ENCODE assay signal across 17 cellular contexts in the genomic region with DNA sequence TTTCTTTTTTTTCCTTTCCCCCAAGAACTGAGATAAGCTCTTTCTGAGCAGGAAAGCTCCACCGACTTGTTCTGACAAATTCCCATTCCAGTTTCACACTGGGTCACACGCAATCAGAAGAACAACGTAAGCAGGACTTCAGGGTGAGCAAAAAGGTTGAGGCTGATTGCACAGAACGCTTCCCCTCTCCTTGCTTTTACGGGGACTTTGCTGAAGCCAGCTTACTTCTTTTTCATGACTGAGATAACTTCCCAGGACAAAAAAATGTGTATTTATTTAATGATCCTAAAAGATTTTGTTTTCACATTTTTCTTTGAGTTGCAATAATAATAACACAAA.
DNase-seq lines count a peak whose midpoint lies in the region; ATAC-seq and TF ChIP-seq lines count a peak whose summit lies in the region.
"Had no signal": no experiment of that assay in that cellular context is flagged by ENCODE, and none has a peak within 500 bp of the region (broad histone marks: within the 10 kb centered on the region; RNA-seq: fewer than 3 reads in every experiment).

No MANE protein-coding gene starts in this region.

- no peaks in the 10 kb centered on the region for H3K79me2 ChIP-seq in neural cell (replicated peaks; ENCODE audit: insufficient read depth, low read length)

- DNase-seq in AG09319 (ENCODE audit: extremely low read depth, low read depth): peak; percentile 24
- peak; percentile 39 for DNase-seq in SW480 (ENCODE audit: low spot score)
- peak; percentile 11 for DNase-seq in fibroblast of gingiva (ENCODE audit: low read depth)
- no peak for DNase-seq in T-helper 9 cell
- no peak for DNase-seq in SIG-M5 (lab: John Stamatoyannopoulos, UW)
- no peak for DNase-seq in stimulated activated CD4-positive, alpha-beta T cell treated with anti-CD3 and anti-CD28 coated beads, Interleukin-4, amount 100 ng/mL, for 24 hours
- DNase-seq: activated CD4-positive, CD25-positive, alpha-beta regulatory T cell treated with anti-CD3 and anti-CD28 coated beads, Interleukin-2, amount 50 U/mL, for 72 hours; activated T-cell treated with anti-CD3 and anti-CD28 coated beads, Interleukin-2, amount 50 U/mL, for 24 hours; DMS79; lower lobe of right lung had no signal

- ATAC-seq in HG02588 (IDR thresholded peaks at IDR 0.05; ENCODE audit: unreplicated experiment): no peak
- ATAC-seq: gastroesophageal sphincter, lower lobe of right lung had no signal

- peak overlapping the region; percentile 42 for H3K9ac ChIP-seq in neural cell (ENCODE audit: low read length)

- H3K27ac ChIP-seq in neural cell (ENCODE audit: low read length): peak overlapping the region; percentile 82
- H3K27ac ChIP-seq: gastroesophageal sphincter, lower lobe of right lung, right atrium auricular region, SK-N-MC had no signal

- no peak for TF ChIP-seq CTCF in AG09319 (IDR thresholded peaks at IDR 0.05; ENCODE audit: low read depth, low read length)
- no peak for TF ChIP-seq CTCF in neural cell (IDR thresholded peaks at IDR 0.05; ENCODE audit: poor library complexity, severe bottlenecking)

- TF ChIP-seq EP300 in neural cell (conservative IDR thresholded peaks at IDR 0.05; ENCODE audit: poor library complexity, severe bottlenecking): no peak

- H3K9me3 ChIP-seq in neural cell (ENCODE audit: low read length): no peaks in the 10 kb centered on the region
- H3K9me3 ChIP-seq: gastroesophageal sphincter, lower lobe of right lung, right atrium auricular region, tibial nerve had no signal

- no peaks in the 10 kb centered on the region for H4K20me1 ChIP-seq in neural cell (ENCODE audit: insufficient read depth)

- no peaks in the 10 kb centered on the region for H3K36me3 ChIP-seq in neural cell (ENCODE audit: insufficient read depth, low read length)
- H3K36me3 ChIP-seq: gastroesophageal sphincter, lower lobe of right lung, right atrium auricular region, tibial nerve had no signal

- H2AFZ ChIP-seq in neural cell (ENCODE audit: low read depth, low read length): no peak overlapping the region

- no peak for TF ChIP-seq RAD21 in neural cell (conservative IDR thresholded peaks at IDR 0.05)

- H3K4me2 ChIP-seq in neural cell (ENCODE audit: low read length): peak overlapping the region; percentile 43

- H3K27me3 ChIP-seq in neural cell (ENCODE audit: insufficient read depth, low read depth, low read length): no peaks in the 10 kb centered on the region
- H3K27me3 ChIP-seq: gastroesophageal sphincter, right atrium auricular region, tibial nerve had no signal

- H3K9me2 ChIP-seq in neural cell (ENCODE audit: insufficient read depth, low read length): no peaks in the 10 kb centered on the region

- H3K4me3 ChIP-seq in neural cell (ENCODE audit: low read length): peak overlapping the region; percentile 39
- H3K4me3 ChIP-seq: gastroesophageal sphincter, GM12878, lower lobe of right lung, right atrium auricular region had no signal

- no peaks in the 10 kb centered on the region for H3F3A ChIP-seq in neural cell (ENCODE audit: insufficient read depth, low read length, poor library complexity, severe bottlenecking)

TF ChIP-seq in neural cell, 6 proteins besides CTCF, POLR2A, EP300 and RAD21:
- TF ChIP-seq MXI1 (conservative IDR thresholded peaks at IDR 0.05; ENCODE audit: poor library complexity, severe bottlenecking): no peak
- TF ChIP-seq EZH2 (IDR thresholded peaks at IDR 0.05; ENCODE audit: borderline replicate concordance, insufficient read depth, low read length, poor library complexity, severe bottlenecking): no peak
- TF ChIP-seq, protein P1, sequence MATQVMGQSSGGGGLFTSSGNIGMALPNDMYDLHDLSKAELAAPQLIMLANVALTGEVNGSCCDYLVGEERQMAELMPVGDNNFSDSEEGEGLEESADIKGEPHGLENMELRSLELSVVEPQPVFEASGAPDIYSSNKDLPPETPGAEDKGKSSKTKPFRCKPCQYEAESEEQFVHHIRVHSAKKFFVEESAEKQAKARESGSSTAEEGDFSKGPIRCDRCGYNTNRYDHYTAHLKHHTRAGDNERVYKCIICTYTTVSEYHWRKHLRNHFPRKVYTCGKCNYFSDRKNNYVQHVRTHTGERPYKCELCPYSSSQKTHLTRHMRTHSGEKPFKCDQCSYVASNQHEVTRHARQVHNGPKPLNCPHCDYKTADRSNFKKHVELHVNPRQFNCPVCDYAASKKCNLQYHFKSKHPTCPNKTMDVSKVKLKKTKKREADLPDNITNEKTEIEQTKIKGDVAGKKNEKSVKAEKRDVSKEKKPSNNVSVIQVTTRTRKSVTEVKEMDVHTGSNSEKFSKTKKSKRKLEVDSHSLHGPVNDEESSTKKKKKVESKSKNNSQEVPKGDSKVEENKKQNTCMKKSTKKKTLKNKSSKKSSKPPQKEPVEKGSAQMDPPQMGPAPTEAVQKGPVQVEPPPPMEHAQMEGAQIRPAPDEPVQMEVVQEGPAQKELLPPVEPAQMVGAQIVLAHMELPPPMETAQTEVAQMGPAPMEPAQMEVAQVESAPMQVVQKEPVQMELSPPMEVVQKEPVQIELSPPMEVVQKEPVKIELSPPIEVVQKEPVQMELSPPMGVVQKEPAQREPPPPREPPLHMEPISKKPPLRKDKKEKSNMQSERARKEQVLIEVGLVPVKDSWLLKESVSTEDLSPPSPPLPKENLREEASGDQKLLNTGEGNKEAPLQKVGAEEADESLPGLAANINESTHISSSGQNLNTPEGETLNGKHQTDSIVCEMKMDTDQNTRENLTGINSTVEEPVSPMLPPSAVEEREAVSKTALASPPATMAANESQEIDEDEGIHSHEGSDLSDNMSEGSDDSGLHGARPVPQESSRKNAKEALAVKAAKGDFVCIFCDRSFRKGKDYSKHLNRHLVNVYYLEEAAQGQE (IDR thresholded peaks at IDR 0.05; ENCODE audit: borderline replicate concordance): no peak
- TF ChIP-seq POLR2AphosphoS5 (IDR thresholded peaks at IDR 0.05): no peak
- TF ChIP-seq TAF1 (IDR thresholded peaks at IDR 0.05; ENCODE audit: low read depth): no peak
- no peak for TF ChIP-seq SMC3 (conservative IDR thresholded peaks at IDR 0.05; ENCODE audit: poor library complexity)

Comparison
In these comparisons a context has a peak if more than half of its experiments do, and no peak if none do; other contexts are left out.
1. DNase-seq: peak in AG09319 (single experiment), SW480 (single experiment) and fibroblast of gingiva (single experiment); none in T-helper 9 cell (single experiment), SIG-M5 (single experiment) and stimulated activated CD4-positive, alpha-beta T cell treated with anti-CD3 and anti-CD28 coated beads, Interleukin-4, amount 100 ng/mL, for 24 hours (single experiment).